20 cellular contexts compared by ENCODE assay signal in the genomic region with DNA sequence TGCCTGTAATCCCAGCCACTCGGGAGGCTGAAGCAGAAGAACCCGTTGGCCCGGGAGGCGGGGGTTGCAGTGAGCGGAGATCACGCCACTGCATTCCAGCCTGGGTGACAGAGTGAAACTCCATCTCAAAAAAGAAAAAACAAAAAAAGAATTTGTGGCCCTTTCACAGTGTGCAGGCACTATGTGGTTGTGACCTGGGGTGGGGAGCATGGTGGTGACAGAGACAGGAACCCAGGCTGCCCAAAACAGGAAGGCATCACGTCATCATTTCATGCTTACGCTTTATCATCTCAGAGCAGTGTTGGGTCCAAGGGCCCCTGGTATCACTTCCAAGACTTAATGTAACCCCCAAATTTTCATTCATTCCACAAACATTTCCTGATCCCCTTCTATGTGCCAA.
DNase-seq lines count a peak whose midpoint lies in the region; ATAC-seq, FAIRE-seq and TF ChIP-seq lines count a peak whose summit lies in the region.
"Had no signal": no experiment of that assay in that cellular context is flagged by ENCODE, and none has a peak within 500 bp of the region (broad histone marks: within the 10 kb centered on the region; RNA-seq: fewer than 3 reads in every experiment).

No MANE protein-coding gene starts in this region.

- ATAC-seq in HepG2 (no peak), right lobe of liver (no peak)
- peak; percentile 89 for ATAC-seq in effector memory CD8-positive, alpha-beta T cell (replicated peaks)
- ATAC-seq in stimulated activated naive CD8-positive, alpha-beta T cell treated with anti-CD3 and anti-CD28 coated beads, Interleukin-15, amount 100 ng/mL, for 72 hours, result peak; percentile 85
- ATAC-seq: left ventricle myocardium superior, sciatic nerve, SK-N-SH treated with all-trans-retinoic acid at 6 μM for 48 hours had no signal

- H3K4me2 ChIP-seq in HepG2 (ENCODE audit: low read depth, low read length), result no peak overlapping the region

- peaks cover 2 to 20% of the 10 kb centered on the region in 2 experiments; a peak in 3 of 5 replicates for H3K27me3 ChIP-seq in HepG2 (ENCODE audit: control insufficient read depth in 1 of 2, insufficient read depth in 2 of 2, low read length in 2 of 2)
- no peaks in the 10 kb centered on the region for H3K27me3 ChIP-seq in right lobe of liver
- H3K27me3 ChIP-seq: cardiac muscle cell, suprapubic skin had no signal

- H3K27ac Mint-ChIP-seq in effector memory CD8-positive, alpha-beta T cell, result peak overlapping the region; percentile 90 to 92
- H3K27ac Mint-ChIP-seq in stimulated activated naive CD8-positive, alpha-beta T cell treated with anti-CD3 and anti-CD28 coated beads, Interleukin-15, amount 100 ng/mL, for 72 hours, result no peak overlapping the region
- H3K27ac Mint-ChIP-seq: H9 had no signal

- no peak for DNase-seq in HepG2 (ENCODE audit: low spot score)
- DNase-seq in right lobe of liver, result no peak
- DNase-seq in activated CD4-positive, alpha-beta T cell treated with anti-CD3 and anti-CD28 coated beads, Interleukin-2, amount 50 U/mL, for 48 hours, result peak; percentile 5 to 6
- peak; percentile 43 to 51 (median 46) for DNase-seq in effector memory CD8-positive, alpha-beta T cell
- DNase-seq in stimulated activated naive CD8-positive, alpha-beta T cell treated with anti-CD3 and anti-CD28 coated beads, Interleukin-15, amount 100 ng/mL, for 72 hours, result peak in 1 of 2 donors; percentile 33
- DNase-seq in cerebellum (ENCODE audit: low spot score), result no peak
- DNase-seq in kidney glomerular epithelial cell (lab: John Stamatoyannopoulos, UW), result no peak
- DNase-seq in NCI-H226, result no peak
- DNase-seq: amniotic stem cell; Calu3; H9; left ventricle myocardium superior; NCI-H1436 treated with DMSO at 0.1 percent for 48 hours; NCI-H2227 treated with DMSO at 0.1 percent for 48 hours; NK-92 treated with Interleukin-12 subunit alpha and Interleukin-12 subunit beta, amount 100 ng/mL, for 24 hours had no signal

- intact Hi-C loops in HepG2 (cut with micrococcal nuclease; ENCODE audit: unreplicated experiment) (no loop called here), right lobe of liver (cut with DNase I) (no loop called here)

- no peak for TF ChIP-seq RAD21 in HepG2 (CRISPR knock-in tag; IDR thresholded peaks at IDR 0.05)

- no peak for TF ChIP-seq CTCF in HepG2 (CRISPR knock-in tag; IDR thresholded peaks at IDR 0.05)
- TF ChIP-seq CTCF in right lobe of liver (IDR thresholded peaks at IDR 0.05), result no peak

- H3K9me3 ChIP-seq in HepG2 (ENCODE audit: low read length) (no peaks in the 10 kb centered on the region), right lobe of liver (no peaks in the 10 kb centered on the region)
- H3K9me3 ChIP-seq: suprapubic skin had no signal

- in situ Hi-C loops in HepG2 (cut with HindIII; ENCODE audit: extremely low pct_ligation_motif_present, low pct_unique_long_range_greater_than_20kb), result no loop called here

- no peaks in the 10 kb centered on the region for H3K27me3 Mint-ChIP-seq in effector memory CD8-positive, alpha-beta T cell
- H3K27me3 Mint-ChIP-seq in stimulated activated naive CD8-positive, alpha-beta T cell treated with anti-CD3 and anti-CD28 coated beads, Interleukin-15, amount 100 ng/mL, for 72 hours, result peaks cover 8% of the 10 kb centered on the region

- H3K4me1 Mint-ChIP-seq in effector memory CD8-positive, alpha-beta T cell (ENCODE audit: low read depth in 2 of 2), result peaks cover 10 to 22% of the 10 kb centered on the region in 2 donors
- H3K4me1 Mint-ChIP-seq in stimulated activated naive CD8-positive, alpha-beta T cell treated with anti-CD3 and anti-CD28 coated beads, Interleukin-15, amount 100 ng/mL, for 72 hours, result no peaks in the 10 kb centered on the region
- H3K4me1 Mint-ChIP-seq: H9 had no signal

- no peaks in the 10 kb centered on the region for H4K20me1 ChIP-seq in HepG2 (ENCODE audit: insufficient read depth, low read length)

- BruUV-seq in HepG2 (replicated peaks; lab: Mats Ljungman, UMichigan), result no TSS peak

- H3K9ac ChIP-seq in HepG2 (ENCODE audit: insufficient read depth, low read depth, low read length), result no peak overlapping the region

- H3K79me2 ChIP-seq in HepG2 (ENCODE audit: insufficient read depth, low read length), result no peaks in the 10 kb centered on the region

- no peak for TF ChIP-seq POLR2A in HepG2 (IDR thresholded peaks at IDR 0.05; ENCODE audit: insufficient read depth in 1 of 2, low read depth in 2 of 2, low read length in 2 of 2)
- no peak for TF ChIP-seq POLR2A in right lobe of liver (IDR thresholded peaks at IDR 0.05)

- no peaks in the 10 kb centered on the region for H3K36me3 Mint-ChIP-seq in effector memory CD8-positive, alpha-beta T cell (ENCODE audit: insufficient read depth)

- TF ChIP-seq EP300 in HepG2 (IDR thresholded peaks at IDR 0.05; ENCODE audit: low read depth in 2 of 2, low read length in 2 of 2), result no peak
- TF ChIP-seq EP300 in HepG2 (CRISPR knock-in tag; IDR thresholded peaks at IDR 0.05; ENCODE audit: borderline replicate concordance), result no peak

- no peak overlapping the region for H2AFZ ChIP-seq in HepG2 (ENCODE audit: low read length)

- H3K36me3 ChIP-seq in HepG2 (replicated peaks in 1 of 2; ENCODE audit: control insufficient read depth in 1 of 2, insufficient read depth in 2 of 2, low read length in 2 of 2) (no peaks in the 10 kb centered on the region), right lobe of liver (no peaks in the 10 kb centered on the region)
- H3K36me3 ChIP-seq: cardiac muscle cell, suprapubic skin had no signal

- H3K4me3 Mint-ChIP-seq in effector memory CD8-positive, alpha-beta T cell, result peak overlapping the region; percentile 63 to 66
- H3K4me3 Mint-ChIP-seq in stimulated activated naive CD8-positive, alpha-beta T cell treated with anti-CD3 and anti-CD28 coated beads, Interleukin-15, amount 100 ng/mL, for 72 hours, result no peak overlapping the region
- H3K4me3 Mint-ChIP-seq: H9 had no signal

- H3K27ac ChIP-seq in HepG2 (ENCODE audit: extremely low read length, insufficient read depth, low read length) (no peak overlapping the region), right lobe of liver (no peak overlapping the region)
- H3K27ac ChIP-seq: cardiac muscle cell, suprapubic skin had no signal

- CTCF ChIA-PET in HepG2 (lab: Yijun Ruan, JAX; ENCODE audit: low intra/inter-chr PET ratio, low total read pairs), result no interaction called here

- POLR2A ChIA-PET in HepG2 (lab: Yijun Ruan, JAX), result no interaction called here

- H3K4me3 ChIP-seq in HepG2 (replicated peaks in 1 of 3; ENCODE audit: insufficient read depth in 1 of 3, low read depth in 2 of 3, low read length in 3 of 3) (no peak overlapping the region), right lobe of liver (no peak overlapping the region)
- H3K4me3 ChIP-seq: cardiac muscle cell, suprapubic skin had no signal

- no peaks in the 10 kb centered on the region for H3K9me3 Mint-ChIP-seq in effector memory CD8-positive, alpha-beta T cell
- H3K9me3 Mint-ChIP-seq in stimulated activated naive CD8-positive, alpha-beta T cell treated with anti-CD3 and anti-CD28 coated beads, Interleukin-15, amount 100 ng/mL, for 72 hours, result peaks cover 0 to 9% of the 10 kb centered on the region in 2 donors

- WGBS in HepG2 (ENCODE audit: low lambda C conversion rate), result 20% methylated on average over 8 of the region's 8 CpGs
- 74% methylated on average over 8 of the region's 8 CpGs for WGBS in right lobe of liver (ENCODE audit: insufficient coverage, low coverage, low lambda C conversion rate, missing lambda C conversion rate)

- H3K4me1 ChIP-seq in HepG2 (ENCODE audit: insufficient read depth, low read length), result no peaks in the 10 kb centered on the region
- no peaks in the 10 kb centered on the region for H3K4me1 ChIP-seq in right lobe of liver
- H3K4me1 ChIP-seq: suprapubic skin had no signal

- FAIRE-seq in HepG2 (lab: Jason Lieb, UNC), result no peak
- FAIRE-seq: GM19239 had no signal

TF ChIP-seq in HepG2, 621 proteins besides CTCF, POLR2A, EP300 and RAD21:
- no peak for TF ChIP-seq TRAFD1 (CRISPR knock-in tag; IDR thresholded peaks at IDR 0.05; ENCODE audit: borderline replicate concordance)
- TF ChIP-seq ZNF337 (CRISPR knock-in tag; IDR thresholded peaks at IDR 0.05; ENCODE audit: borderline replicate concordance, low read depth), result no peak
- no peak for TF ChIP-seq ZNF567 (CRISPR knock-in tag; IDR thresholded peaks at IDR 0.05; ENCODE audit: borderline replicate concordance)
- peak; percentile 79 for TF ChIP-seq ATF7 (IDR thresholded peaks at IDR 0.05)
- no peak for TF ChIP-seq ATF7 (CRISPR knock-in tag; IDR thresholded peaks at IDR 0.05)
- TF ChIP-seq CHCHD3 (CRISPR knock-in tag; IDR thresholded peaks at IDR 0.05), result no peak
- TF ChIP-seq TSC22D2 (CRISPR knock-in tag; IDR thresholded peaks at IDR 0.05; ENCODE audit: borderline replicate concordance), result no peak
- peak; percentile 73 for TF ChIP-seq CREB1 (IDR thresholded peaks at IDR 0.05)
- TF ChIP-seq CREB1 (CRISPR knock-in tag; IDR thresholded peaks at IDR 0.05), result no peak
- no peak for TF ChIP-seq CSRNP1 (CRISPR knock-in tag; IDR thresholded peaks at IDR 0.05)

Comparison
In these comparisons a context has a peak if more than half of its experiments do, and no peak if none do; other contexts are left out.
1. ATAC-seq: peak in effector memory CD8-positive, alpha-beta T cell (single experiment) and stimulated activated naive CD8-positive, alpha-beta T cell treated with anti-CD3 and anti-CD28 coated beads, Interleukin-15, amount 100 ng/mL, for 72 hours (single experiment); none in HepG2 (single experiment) and right lobe of liver (0 of 4).
2. DNase-seq: peak in activated CD4-positive, alpha-beta T cell treated with anti-CD3 and anti-CD28 coated beads, Interleukin-2, amount 50 U/mL, for 48 hours (2 of 2) and effector memory CD8-positive, alpha-beta T cell (3 of 3); none in HepG2 (single experiment), right lobe of liver (0 of 3), cerebellum (single experiment), kidney glomerular epithelial cell (single experiment) and NCI-H226 (single experiment).
3. H3K27ac Mint-ChIP-seq: peak in effector memory CD8-positive, alpha-beta T cell (2 of 2); none in stimulated activated naive CD8-positive, alpha-beta T cell treated with anti-CD3 and anti-CD28 coated beads, Interleukin-15, amount 100 ng/mL, for 72 hours (0 of 2).
4. H3K4me3 Mint-ChIP-seq: peak in effector memory CD8-positive, alpha-beta T cell (2 of 2); none in stimulated activated naive CD8-positive, alpha-beta T cell treated with anti-CD3 and anti-CD28 coated beads, Interleukin-15, amount 100 ng/mL, for 72 hours (0 of 2).